15 cellular contexts compared by ENCODE assay signal in genomic region chr17:4849011-4849536, GRCh38. TPM values are rescaled to one million over a fixed set of nuclear protein-coding genes. Genes with fewer than 3 reads are reported as not detected.
DNase-seq lines count a peak whose midpoint lies in the region; ATAC-seq and TF ChIP-seq lines count a peak whose summit lies in the region.
"Had no signal": no experiment of that assay in that cellular context is flagged by ENCODE, and none has a peak within 500 bp of the region (broad histone marks: within the 10 kb centered on the region; RNA-seq: fewer than 3 reads in every experiment).

No MANE protein-coding gene starts in this region.

- CTCF ChIA-PET in activated CD8-positive, alpha-beta T cell treated with anti-CD3 and anti-CD28 coated beads, Interleukin-2, amount 10 ng/mL, durations not matched to agents 7 days and 5 days (lab: Charles Lee): no interaction called here

- 50% methylated on average over 5 of the region's 5 CpGs for WGBS in HUES64

- H3K4me3 Mint-ChIP-seq in endothelial cell (ENCODE audit: unreplicated experiment) (no peak overlapping the region), nephron progenitor cell (no peak overlapping the region)
- no peak overlapping the region for H3K4me3 Mint-ChIP-seq in activated CD8-positive, alpha-beta T cell treated with anti-CD3 and anti-CD28 coated beads, Interleukin-2, amount 10 ng/mL, durations not matched to agents 7 days and 5 days
- H3K4me3 Mint-ChIP-seq: activated naive CD8-positive, alpha-beta T cell had no signal

- H3K4me1 Mint-ChIP-seq in endothelial cell (ENCODE audit: unreplicated experiment) (peaks cover 41% of the 10 kb centered on the region), nephron progenitor cell (peaks cover 53% of the 10 kb centered on the region)
- H3K4me1 Mint-ChIP-seq in activated CD8-positive, alpha-beta T cell treated with anti-CD3 and anti-CD28 coated beads, Interleukin-2, amount 10 ng/mL, durations not matched to agents 7 days and 5 days (ENCODE audit: low read depth): peaks cover 10% of the 10 kb centered on the region

- H3K4me3 ChIP-seq in HUES64 (ENCODE audit: low read length): no peak overlapping the region

- POLR2A ChIA-PET in activated CD8-positive, alpha-beta T cell treated with anti-CD3 and anti-CD28 coated beads, Interleukin-2, amount 10 ng/mL, durations not matched to agents 7 days and 5 days (lab: Charles Lee): interaction anchor here (0.7 kb wide), 1 partner anchor 118 kb away, joined by 3 read pairs; no protein-coding TSS in a partner anchor

- TF ChIP-seq CTCF in endothelial cell (IDR thresholded peaks at IDR 0.05; ENCODE audit: unreplicated experiment): no peak
- no peak for TF ChIP-seq CTCF in nephron progenitor cell (IDR thresholded peaks at IDR 0.05)

- no peak for ATAC-seq in GM21825 (IDR thresholded peaks at IDR 0.05; ENCODE audit: unreplicated experiment)
- no peak for ATAC-seq in HG03469 (IDR thresholded peaks at IDR 0.05; ENCODE audit: unreplicated experiment)
- ATAC-seq in activated CD8-positive, alpha-beta T cell treated with anti-CD3 and anti-CD28 coated beads, Interleukin-2, amount 10 ng/mL, durations not matched to agents 7 days and 5 days: no peak

- H3K9ac ChIP-seq in HUES64 (ENCODE audit: low read depth, low read length): peak overlapping the region; percentile 32; the same call in 1 of the 2 replicates

- H3K9me3 Mint-ChIP-seq in endothelial cell (ENCODE audit: unreplicated experiment): no peaks in the 10 kb centered on the region
- H3K9me3 Mint-ChIP-seq in nephron progenitor cell: no peaks in the 10 kb centered on the region
- peaks cover 6% of the 10 kb centered on the region for H3K9me3 Mint-ChIP-seq in activated CD8-positive, alpha-beta T cell treated with anti-CD3 and anti-CD28 coated beads, Interleukin-2, amount 10 ng/mL, durations not matched to agents 7 days and 5 days (ENCODE audit: insufficient read depth)

- no peaks in the 10 kb centered on the region for H3K36me3 ChIP-seq in HUES64 (ENCODE audit: insufficient read depth, low read length)

- H3K27me3 Mint-ChIP-seq in endothelial cell (ENCODE audit: unreplicated experiment): peaks cover 4% of the 10 kb centered on the region
- peaks cover 4% of the 10 kb centered on the region for H3K27me3 Mint-ChIP-seq in nephron progenitor cell (ENCODE audit: low read depth, poor library complexity)
- peaks cover 9% of the 10 kb centered on the region for H3K27me3 Mint-ChIP-seq in activated CD8-positive, alpha-beta T cell treated with anti-CD3 and anti-CD28 coated beads, Interleukin-2, amount 10 ng/mL, durations not matched to agents 7 days and 5 days (ENCODE audit: low read depth)
- H3K27me3 Mint-ChIP-seq: activated naive CD8-positive, alpha-beta T cell had no signal

- H3K36me3 Mint-ChIP-seq in endothelial cell (ENCODE audit: low read depth, unreplicated experiment) (peaks cover 13% of the 10 kb centered on the region), nephron progenitor cell (ENCODE audit: low read depth) (peaks cover 17% of the 10 kb centered on the region)
- H3K36me3 Mint-ChIP-seq in activated CD8-positive, alpha-beta T cell treated with anti-CD3 and anti-CD28 coated beads, Interleukin-2, amount 10 ng/mL, durations not matched to agents 7 days and 5 days (ENCODE audit: low read depth): peaks cover 18% of the 10 kb centered on the region

- H3K27ac ChIP-seq in HUES64 (ENCODE audit: low read depth, low read length): peak overlapping the region; percentile 89

- no peaks in the 10 kb centered on the region for H3K9me3 ChIP-seq in HUES64 (ENCODE audit: insufficient read depth, low read depth, low read length)

- H3K4me1 ChIP-seq in HUES64 (ENCODE audit: insufficient read depth, low read length): peaks cover 36% of the 10 kb centered on the region

- no peaks in the 10 kb centered on the region for H3K27me3 ChIP-seq in HUES64 (ENCODE audit: insufficient read depth, low read length)

- H3K27ac Mint-ChIP-seq in endothelial cell (ENCODE audit: unreplicated experiment) (peak overlapping the region; percentile 18), nephron progenitor cell (peak overlapping the region; percentile 53)
- no peak overlapping the region for H3K27ac Mint-ChIP-seq in activated CD8-positive, alpha-beta T cell treated with anti-CD3 and anti-CD28 coated beads, Interleukin-2, amount 10 ng/mL, durations not matched to agents 7 days and 5 days
- H3K27ac Mint-ChIP-seq: activated naive CD8-positive, alpha-beta T cell had no signal

- DNase-seq in AG20443 (ENCODE audit: low spot score) (peak; percentile 78), endothelial cell (ENCODE audit: low spot score) (no peak), nephron progenitor cell (no peak), NAMALWA (ENCODE audit: low spot score) (no peak)
- DNase-seq in activated CD8-positive, alpha-beta T cell treated with anti-CD3 and anti-CD28 coated beads, Interleukin-2, amount 10 ng/mL, durations not matched to agents 7 days and 5 days: no peak
- DNase-seq: activated CD4-positive, CD25-positive, alpha-beta regulatory T cell treated with anti-CD3 and anti-CD28 coated beads, Interleukin-2, amount 50 U/mL, for 72 hours; DMS 273 treated with DMSO at 0.1 percent for 48 hours; foreskin melanocyte; NCI-H2081; nucleus accumbens; SW 1271 had no signal

RNA-seq across cellular contexts. Expression of gene MINK1, which starts 15.9 kb away (rescaled TPM):
- 23.9 TPM for polyA plus RNA-seq in HUES64 (2013, experiment 1 of 2)
- 29.2 TPM for polyA plus RNA-seq in HUES64 (2013, experiment 2 of 2)
- total RNA-seq in endothelial cell (ENCODE audit: unreplicated experiment): 176 TPM
- total RNA-seq in activated CD8-positive, alpha-beta T cell treated with anti-CD3 and anti-CD28 coated beads, Interleukin-2, amount 10 ng/mL, durations not matched to agents 7 days and 5 days: 10 to 100 TPM; 68.1 to 73.2 TPM

RNA-seq across cellular contexts. Expression of gene PLD2, which starts 42.1 kb away (rescaled TPM):
- 26.2 TPM for polyA plus RNA-seq in HUES64 (2013, experiment 1 of 2)
- polyA plus RNA-seq in HUES64 (2013, experiment 2 of 2): 24.0 TPM
- total RNA-seq in endothelial cell (ENCODE audit: unreplicated experiment): 86.5 TPM
- total RNA-seq in activated CD8-positive, alpha-beta T cell treated with anti-CD3 and anti-CD28 coated beads, Interleukin-2, amount 10 ng/mL, durations not matched to agents 7 days and 5 days: 10 to 100 TPM; 11.6 to 20.0 TPM

RNA-seq across cellular contexts. Expression of gene C17orf107, which starts 50.3 kb away (rescaled TPM):
- 0.65 TPM for polyA plus RNA-seq in HUES64 (2013, experiment 1 of 2)
- polyA plus RNA-seq in HUES64 (2013, experiment 2 of 2): 0.76 TPM
- 2.3 TPM for total RNA-seq in endothelial cell (ENCODE audit: unreplicated experiment)
- total RNA-seq in activated CD8-positive, alpha-beta T cell treated with anti-CD3 and anti-CD28 coated beads, Interleukin-2, amount 10 ng/mL, durations not matched to agents 7 days and 5 days: 1 to 10 TPM in 1 of 2 experiments, under 1 TPM in 1; 0.97 to 1.1 TPM

RNA-seq across cellular contexts. Expression of gene PSMB6, which starts 53.1 kb away (rescaled TPM):
- polyA plus RNA-seq in HUES64 (2013, experiment 1 of 2): 251 TPM
- 255 TPM for polyA plus RNA-seq in HUES64 (2013, experiment 2 of 2)
- total RNA-seq in endothelial cell (ENCODE audit: unreplicated experiment): 185 TPM
- 100 to 1,000 TPM; 107 to 119 TPM for total RNA-seq in activated CD8-positive, alpha-beta T cell treated with anti-CD3 and anti-CD28 coated beads, Interleukin-2, amount 10 ng/mL, durations not matched to agents 7 days and 5 days
